Comparison of ENCODE assay signal across 8 cellular contexts in genomic region chr16:29288711-29289523, GRCh38.
A peak's percentile ranks its signal among the peaks of the same experiment; 100 is the strongest.
DNase-seq lines count a peak whose midpoint lies in the region; ATAC-seq and TF ChIP-seq lines count a peak whose summit lies in the region.
"Not testable (repeated sequence)": the region's sequence is repeated elsewhere in the genome, so short reads cannot be mapped to it uniquely, and the experiment has no call there.

No MANE protein-coding gene starts in this region.

- intact Hi-C loops in esophagus squamous epithelium (cut with DNase I); right cardiac atrium (cut with DNase I): not testable (repeated sequence)

- H3K27ac Mint-ChIP-seq in mesothelial cell of epicardium, result peak overlapping the region; percentile 91

- H3K79me1 ChIP-seq in trophoblast cell (ENCODE audit: low read length), result peaks cover 39% of the 10 kb centered on the region

- H3K9ac ChIP-seq in trophoblast cell (ENCODE audit: low read length); stomach smooth muscle (ENCODE audit: low read length in 2 of 2): not testable (repeated sequence)

- H3K36me3 Mint-ChIP-seq in mesothelial cell of epicardium, result not testable (repeated sequence)

- not testable (repeated sequence) for H3K9me3 ChIP-seq in esophagus squamous epithelium; right cardiac atrium (ENCODE audit: control insufficient read depth, low read length); trophoblast cell (ENCODE audit: insufficient read depth, low read depth, low read length); stomach smooth muscle (ENCODE audit: control insufficient read depth in 2 of 2, low read length in 2 of 2)

- H3K27me3 ChIP-seq in esophagus squamous epithelium; right cardiac atrium (ENCODE audit: control insufficient read depth, insufficient read depth); trophoblast cell (ENCODE audit: insufficient read depth, low read length); stomach smooth muscle (ENCODE audit: control insufficient read depth in 1 of 2, insufficient read depth in 2 of 2, low read length in 2 of 2): not testable (repeated sequence)

- not testable (repeated sequence) for ATAC-seq in right cardiac atrium

- not testable (repeated sequence) for TF ChIP-seq CTCF in AG10803 (conservative IDR thresholded peaks at IDR 0.05; ENCODE audit: low read length); HFF-Myc (IDR thresholded peaks at IDR 0.05; ENCODE audit: low read depth, low read length, missing control alignments); esophagus squamous epithelium (IDR thresholded peaks at IDR 0.05); mesothelial cell of epicardium (IDR thresholded peaks at IDR 0.05; ENCODE audit: unreplicated experiment)

- TF ChIP-seq POLR2A in esophagus squamous epithelium (IDR thresholded peaks at IDR 0.05), result not testable (repeated sequence)

- H3K36me3 ChIP-seq in esophagus squamous epithelium; trophoblast cell (ENCODE audit: control insufficient read depth in 1 of 2, insufficient read depth in 2 of 2, low read length in 2 of 2); stomach smooth muscle (ENCODE audit: control insufficient read depth in 2 of 2, insufficient read depth in 2 of 2, low read length in 2 of 2): not testable (repeated sequence)

- H3K4me1 Mint-ChIP-seq in mesothelial cell of epicardium, result peaks cover 48% of the 10 kb centered on the region

- peak overlapping the region; percentile 52 for H2BK120ac ChIP-seq in trophoblast cell (ENCODE audit: insufficient read depth, low read length, poor library complexity)

- H4K12ac ChIP-seq in trophoblast cell (ENCODE audit: low read depth, low read length), result not testable (repeated sequence)

- H3K9me3 Mint-ChIP-seq in mesothelial cell of epicardium, result not testable (repeated sequence)

- peak overlapping the region; percentile 87 for H2AK5ac ChIP-seq in trophoblast cell (ENCODE audit: low read length)

- H3K4me1 ChIP-seq in esophagus squamous epithelium, result peaks cover 22 to 57% (median 23%) of the 10 kb centered on the region in 3 donors
- not testable (repeated sequence) for H3K4me1 ChIP-seq in right cardiac atrium (ENCODE audit: control insufficient read depth, insufficient read depth, low read length)
- peaks cover 30 to 51% of the 10 kb centered on the region in 2 experiments for H3K4me1 ChIP-seq in trophoblast cell (ENCODE audit: control insufficient read depth in 1 of 2, insufficient read depth in 2 of 2, low read length in 2 of 2)
- peaks cover 39% of the 10 kb centered on the region for H3K4me1 ChIP-seq in stomach smooth muscle (ENCODE audit: control insufficient read depth, insufficient read depth, low read length)

- not testable (repeated sequence) for H4K8ac ChIP-seq in trophoblast cell (ENCODE audit: low read depth, low read length)

- H3K79me2 ChIP-seq in trophoblast cell (ENCODE audit: control insufficient read depth, insufficient read depth, low read length, poor library complexity), result not testable (repeated sequence)

- not testable (repeated sequence) for H3K4me3 Mint-ChIP-seq in mesothelial cell of epicardium

- H3K4me2 ChIP-seq in trophoblast cell (ENCODE audit: low read length), result not testable (repeated sequence)

- not testable (repeated sequence) for H2AFZ ChIP-seq in trophoblast cell (ENCODE audit: insufficient read depth, low read length, poor library complexity)

- not testable (repeated sequence) for H3K14ac ChIP-seq in trophoblast cell (ENCODE audit: low read length)

- H3K27ac ChIP-seq in esophagus squamous epithelium (peak overlapping the region in 3 of 4 donors; percentile 77 to 80 (median 77)), right cardiac atrium (ENCODE audit: low read length) (peak overlapping the region; percentile 54), stomach smooth muscle (ENCODE audit: low read length) (peak overlapping the region; percentile 31)
- not testable (repeated sequence) for H3K27ac ChIP-seq in trophoblast cell (ENCODE audit: low read depth, low read length)

- H3K4ac ChIP-seq in trophoblast cell (ENCODE audit: low read depth, low read length), result not testable (repeated sequence)

- 75% methylated on average over 16 to 19 of the region's 31 CpGs for WGBS in esophagus squamous epithelium, 2 donors
- WGBS in right cardiac atrium, result 73% methylated on average over 30 of the region's 31 CpGs
- no CpG with 5 or more reads among the region's 31 CpGs for WGBS in trophoblast cell (ENCODE audit: extremely low coverage, insufficient coverage, insufficient read length)

- H3K23ac ChIP-seq in trophoblast cell (ENCODE audit: low read length), result not testable (repeated sequence)

- not testable (repeated sequence) for H2BK5ac ChIP-seq in trophoblast cell (ENCODE audit: low read depth, low read length, poor library complexity)

- not testable (repeated sequence) for H3K4me3 ChIP-seq in AG10803 (ENCODE audit: low read length); HFF-Myc (replicated peaks; ENCODE audit: low read depth, low read length); esophagus squamous epithelium; right cardiac atrium (ENCODE audit: low read length); trophoblast cell (ENCODE audit: low read depth, low read length); stomach smooth muscle (ENCODE audit: low read length in 2 of 2)

- not testable (repeated sequence) for H3K27me3 Mint-ChIP-seq in mesothelial cell of epicardium (ENCODE audit: low read depth)

- H3K18ac ChIP-seq in trophoblast cell (ENCODE audit: low read length), result peak overlapping the region; percentile 46

- H4K91ac ChIP-seq in trophoblast cell (ENCODE audit: low read depth, low read length), result peak overlapping the region; percentile 72

- peak overlapping the region; percentile 80 for H2BK12ac ChIP-seq in trophoblast cell (ENCODE audit: low read length)

- DNase-seq in AG10803 (ENCODE audit: low read depth) (peak; percentile 41), HFF-Myc (ENCODE audit: extremely low read depth, low read depth) (peak; percentile 56), amniotic epithelial cell (ENCODE audit: low read depth) (peak; percentile 95), right cardiac atrium (peak; percentile 14 to 74 (median 71))
- not testable (repeated sequence) for DNase-seq in esophagus squamous epithelium (lab: John Stamatoyannopoulos, UW); mesothelial cell of epicardium (ENCODE audit: low spot score in 2 of 2, unreplicated experiment in 2 of 2); trophoblast cell
